ENCODE assay signal across 8 cellular contexts in genomic region chr1:206924549-206925115, GRCh38. TPM values are rescaled to one million over a fixed set of nuclear protein-coding genes. Genes with fewer than 3 reads are reported as not detected.
DNase-seq lines count a peak whose midpoint lies in the region; ATAC-seq and TF ChIP-seq lines count a peak whose summit lies in the region.

No MANE protein-coding gene starts in this region.

- H3K4me1 Mint-ChIP-seq in activated CD8-positive, alpha-beta T cell treated with anti-CD3 and anti-CD28 coated beads, Interleukin-2, amount 10 ng/mL, durations not matched to agents 7 days and 5 days (ENCODE audit: low read depth): peaks cover 28% of the 10 kb centered on the region

- H3K4me3 ChIP-seq in DOHH2 (ENCODE audit: low read length) (no peak overlapping the region), lower lobe of right lung (no peak overlapping the region)

- H3K9me3 ChIP-seq in DOHH2 (ENCODE audit: control insufficient read depth, insufficient read depth, low read length) (no peaks in the 10 kb centered on the region), lower lobe of right lung (no peaks in the 10 kb centered on the region)

- H3K4me1 ChIP-seq in DOHH2 (ENCODE audit: control insufficient read depth, low read length): peaks cover 53% of the 10 kb centered on the region
- peaks cover 42% of the 10 kb centered on the region for H3K4me1 ChIP-seq in lower lobe of right lung

- CTCF ChIA-PET in activated CD8-positive, alpha-beta T cell treated with anti-CD3 and anti-CD28 coated beads, Interleukin-2, amount 10 ng/mL, durations not matched to agents 7 days and 5 days (lab: Charles Lee): interaction anchor here (0.7 to 15.0 kb wide), 23 partner anchors 8 to 260 kb away, joined by 3 to 281 read pairs (median 4); partner anchors contain the start of genes IL20 and PIGR

- H3K9me2 ChIP-seq in DOHH2 (replicated peaks; ENCODE audit: control insufficient read depth, low read length): no peaks in the 10 kb centered on the region

- intact Hi-C loops in lower lobe of right lung (cut with DNase I): no loop called here

- peak; percentile 24 for ATAC-seq in GM19351 (IDR thresholded peaks at IDR 0.05; ENCODE audit: unreplicated experiment)
- ATAC-seq in HG03039 (IDR thresholded peaks at IDR 0.05; ENCODE audit: unreplicated experiment): peak; percentile 17
- ATAC-seq in activated CD8-positive, alpha-beta T cell treated with anti-CD3 and anti-CD28 coated beads, Interleukin-2, amount 10 ng/mL, durations not matched to agents 7 days and 5 days: peak; percentile 4
- ATAC-seq in lower lobe of right lung: no peak
- no peak for ATAC-seq in HG02623 (IDR thresholded peaks at IDR 0.05; ENCODE audit: unreplicated experiment)

- H3K36me3 ChIP-seq in DOHH2 (ENCODE audit: control insufficient read depth, low read length) (no peaks in the 10 kb centered on the region), lower lobe of right lung (no peaks in the 10 kb centered on the region)

- TF ChIP-seq CTCF in DOHH2 (IDR thresholded peaks at IDR 0.05; ENCODE audit: low read depth, low read length, poor library complexity, severe bottlenecking) (no peak), lower lobe of right lung (IDR thresholded peaks at IDR 0.05) (no peak)

- H4K20me1 ChIP-seq in DOHH2 (ENCODE audit: control insufficient read depth, insufficient read depth, low read depth, low read length): no peaks in the 10 kb centered on the region

- H3K27ac ChIP-seq in DOHH2 (ENCODE audit: low read depth, low read length) (no peak overlapping the region), lower lobe of right lung (no peak overlapping the region)

- no peaks in the 10 kb centered on the region for H3K9me3 Mint-ChIP-seq in activated CD8-positive, alpha-beta T cell treated with anti-CD3 and anti-CD28 coated beads, Interleukin-2, amount 10 ng/mL, durations not matched to agents 7 days and 5 days (ENCODE audit: insufficient read depth)

- no peaks in the 10 kb centered on the region for H3K27me3 Mint-ChIP-seq in activated CD8-positive, alpha-beta T cell treated with anti-CD3 and anti-CD28 coated beads, Interleukin-2, amount 10 ng/mL, durations not matched to agents 7 days and 5 days (ENCODE audit: low read depth)

- H3K4me3 Mint-ChIP-seq in activated CD8-positive, alpha-beta T cell treated with anti-CD3 and anti-CD28 coated beads, Interleukin-2, amount 10 ng/mL, durations not matched to agents 7 days and 5 days: no peak overlapping the region

- H3K4me2 ChIP-seq in DOHH2 (ENCODE audit: low read length): 0 out of 2 replicates have a peak overlapping the region, but pooled peaks have one; percentile 4

- POLR2A ChIA-PET in activated CD8-positive, alpha-beta T cell treated with anti-CD3 and anti-CD28 coated beads, Interleukin-2, amount 10 ng/mL, durations not matched to agents 7 days and 5 days (lab: Charles Lee): interaction anchor here (0.8 to 1.3 kb wide), 3 partner anchors 15 to 46 kb away, joined by 3 read pairs; partner anchors contain the start of gene FCAMR

- peaks cover 8% of the 10 kb centered on the region for H3K27me3 ChIP-seq in DOHH2 (ENCODE audit: control insufficient read depth, low read length)
- H3K27me3 ChIP-seq in lower lobe of right lung (ENCODE audit: low read depth): no peaks in the 10 kb centered on the region

- no peak overlapping the region for H3K27ac Mint-ChIP-seq in activated CD8-positive, alpha-beta T cell treated with anti-CD3 and anti-CD28 coated beads, Interleukin-2, amount 10 ng/mL, durations not matched to agents 7 days and 5 days

- peaks cover 4% of the 10 kb centered on the region for H3F3A ChIP-seq in DOHH2 (ENCODE audit: control insufficient read depth, insufficient read depth)

- H3K79me2 ChIP-seq in DOHH2 (ENCODE audit: control insufficient read depth, low read length): no peaks in the 10 kb centered on the region

- DNase-seq in activated CD8-positive, alpha-beta T cell treated with anti-CD3 and anti-CD28 coated beads, Interleukin-2, amount 10 ng/mL, durations not matched to agents 7 days and 5 days: peak; percentile 50
- no peak for DNase-seq in lower lobe of right lung
- DNase-seq in hepatic stellate cell (ENCODE audit: low spot score): no peak
- DNase-seq in effector CD8-positive, alpha-beta T cell (lab: John Stamatoyannopoulos, UW): no peak

- H3K36me3 Mint-ChIP-seq in activated CD8-positive, alpha-beta T cell treated with anti-CD3 and anti-CD28 coated beads, Interleukin-2, amount 10 ng/mL, durations not matched to agents 7 days and 5 days (ENCODE audit: low read depth): peaks cover 10% of the 10 kb centered on the region

RNA-seq across cellular contexts. Expression of gene FCMR, which starts 2.9 kb away (rescaled TPM):
- 10 to 100 TPM; 51.5 to 56.8 TPM for total RNA-seq in activated CD8-positive, alpha-beta T cell treated with anti-CD3 and anti-CD28 coated beads, Interleukin-2, amount 10 ng/mL, durations not matched to agents 7 days and 5 days
- total RNA-seq in lower lobe of right lung: 6.8 TPM

RNA-seq across cellular contexts. Expression of gene PIGR, which starts 21.6 kb away (rescaled TPM):
- total RNA-seq in activated CD8-positive, alpha-beta T cell treated with anti-CD3 and anti-CD28 coated beads, Interleukin-2, amount 10 ng/mL, durations not matched to agents 7 days and 5 days: not detected
- total RNA-seq in lower lobe of right lung: 813 TPM

RNA-seq across cellular contexts. Expression of gene IL24, which starts 27.4 kb away (rescaled TPM):
- total RNA-seq in activated CD8-positive, alpha-beta T cell treated with anti-CD3 and anti-CD28 coated beads, Interleukin-2, amount 10 ng/mL, durations not matched to agents 7 days and 5 days: not detected
- not detected for total RNA-seq in lower lobe of right lung

RNA-seq across cellular contexts. Expression of gene FCAMR, which starts 45.6 kb away (rescaled TPM):
- total RNA-seq in activated CD8-positive, alpha-beta T cell treated with anti-CD3 and anti-CD28 coated beads, Interleukin-2, amount 10 ng/mL, durations not matched to agents 7 days and 5 days: not detected
- total RNA-seq in lower lobe of right lung: not detected

RNA-seq across cellular contexts. Expression of gene IL20, which starts 59.2 kb away (rescaled TPM):
- not detected for total RNA-seq in activated CD8-positive, alpha-beta T cell treated with anti-CD3 and anti-CD28 coated beads, Interleukin-2, amount 10 ng/mL, durations not matched to agents 7 days and 5 days
- not detected for total RNA-seq in lower lobe of right lung

Comparison
In these comparisons a context has a peak if more than half of its experiments do, and no peak if none do; other contexts are left out.
1. ATAC-seq: peak in GM19351 (single experiment), HG03039 (single experiment) and activated CD8-positive, alpha-beta T cell treated with anti-CD3 and anti-CD28 coated beads, Interleukin-2, amount 10 ng/mL, durations not matched to agents 7 days and 5 days (single experiment); none in lower lobe of right lung (0 of 2) and HG02623 (single experiment).
2. RNA of gene PIGR, which starts 21.6 kb away (total RNA-seq): 813 TPM in lower lobe of right lung (single experiment); not detected in activated CD8-positive, alpha-beta T cell treated with anti-CD3 and anti-CD28 coated beads, Interleukin-2, amount 10 ng/mL, durations not matched to agents 7 days and 5 days; every median in the first group is over 100 times any median in the second.